25 cellular contexts compared by ENCODE assay signal in genomic region chr2:217017788-217018187, GRCh38.
DNase-seq lines count a peak whose midpoint lies in the region; ATAC-seq, FAIRE-seq and TF ChIP-seq lines count a peak whose summit lies in the region.
"Had no signal": no experiment of that assay in that cellular context is flagged by ENCODE, and none has a peak within 500 bp of the region (broad histone marks: within the 10 kb centered on the region; RNA-seq: fewer than 3 reads in every experiment).

No MANE protein-coding gene starts in this region.

- H3K4me2 ChIP-seq in HepG2 (ENCODE audit: low read depth, low read length), result no peak overlapping the region
- H3K4me2 ChIP-seq: GM23338 had no signal

- no peak for ATAC-seq in GM19035 (IDR thresholded peaks at IDR 0.05; ENCODE audit: unreplicated experiment)
- ATAC-seq in HepG2, result no peak
- ATAC-seq: GM12878, GM23338 had no signal

- H3K4me3 Mint-ChIP-seq in neural crest cell, result no peak overlapping the region
- H3K4me3 Mint-ChIP-seq: CD4-positive, CD25-positive, alpha-beta regulatory T cell; CD8-positive, alpha-beta memory T cell; GM23338; IgD-negative memory B cell had no signal

- BruUV-seq in HepG2 (replicated peaks; lab: Mats Ljungman, UMichigan), result no TSS peak

- H2AFZ ChIP-seq in HepG2 (ENCODE audit: low read length), result no peak overlapping the region

- peaks cover 9% of the 10 kb centered on the region for H3K36me3 Mint-ChIP-seq in neural crest cell (ENCODE audit: low read depth)
- H3K36me3 Mint-ChIP-seq: CD4-positive, CD25-positive, alpha-beta regulatory T cell; CD8-positive, alpha-beta memory T cell; IgD-negative memory B cell had no signal

- peaks cover 5% of the 10 kb centered on the region for H3K9me3 Mint-ChIP-seq in neural crest cell

- H3K4me1 ChIP-seq in spleen (no peaks in the 10 kb centered on the region), HepG2 (ENCODE audit: insufficient read depth, low read length) (no peaks in the 10 kb centered on the region)
- H3K4me1 ChIP-seq: BE2C had no signal

- intact Hi-C loops in spleen (cut with DNase I; ENCODE audit: low total_unique reads) (no loop called here), HepG2 (cut with micrococcal nuclease; ENCODE audit: unreplicated experiment) (no loop called here)

- 82 to 91% (median 84%) methylated on average over 4 of the region's 4 CpGs for WGBS in spleen, 5 donors
- WGBS in HepG2 (ENCODE audit: low lambda C conversion rate), result 7% methylated on average over 4 of the region's 4 CpGs

- peak overlapping the region; percentile 1 for H3K27ac Mint-ChIP-seq in neural crest cell (ENCODE audit: unreplicated experiment)
- H3K27ac Mint-ChIP-seq: CD4-positive, CD25-positive, alpha-beta regulatory T cell; CD8-positive, alpha-beta memory T cell; GM23338; IgD-negative memory B cell had no signal

- no peaks in the 10 kb centered on the region for H3K27me3 Mint-ChIP-seq in neural crest cell (ENCODE audit: low read depth)

- FAIRE-seq in endometrium (lab: Jason Lieb, UNC) (peak; percentile 97), HepG2 (lab: Jason Lieb, UNC) (no peak)
- FAIRE-seq: A204.1, GM12878, H54, HTR-8/SVneo had no signal

- H3K79me2 ChIP-seq in HepG2 (ENCODE audit: insufficient read depth, low read length), result no peaks in the 10 kb centered on the region

- TF ChIP-seq RAD21 in HepG2 (CRISPR knock-in tag; IDR thresholded peaks at IDR 0.05), result no peak

- no peaks in the 10 kb centered on the region for H4K20me1 ChIP-seq in HepG2 (ENCODE audit: insufficient read depth, low read length)

- H3K27ac ChIP-seq in skin epidermis (peak overlapping the region in 12 of 21 experiments; percentile 5 to 74 (median 37)), spleen (no peak overlapping the region), HepG2 (ENCODE audit: extremely low read length, insufficient read depth, low read length) (no peak overlapping the region)
- H3K27ac ChIP-seq: HL-60 had no signal

- TF ChIP-seq EP300 in HepG2 (IDR thresholded peaks at IDR 0.05; ENCODE audit: low read depth in 2 of 2, low read length in 2 of 2), result no peak
- no peak for TF ChIP-seq EP300 in HepG2 (CRISPR knock-in tag; IDR thresholded peaks at IDR 0.05; ENCODE audit: borderline replicate concordance)

- in situ Hi-C loops in HepG2 (cut with HindIII; ENCODE audit: extremely low pct_ligation_motif_present, low pct_unique_long_range_greater_than_20kb), result no loop called here

- no peak for DNase-seq in neural crest cell (ENCODE audit: low read depth, low spot score)
- DNase-seq in spleen, result no peak
- no peak for DNase-seq in HepG2 (ENCODE audit: low spot score)
- DNase-seq in HPDE6-E6E7 (ENCODE audit: extremely low spot score), result no peak
- DNase-seq: ACHN; BE2C; C1 segment of cervical spinal cord; CD4-positive, CD25-positive, alpha-beta regulatory T cell; CD8-positive, alpha-beta memory T cell; COR-L47; DMS 273 treated with DMSO at 0.1 percent for 48 hours; DMS53; DND-41; EL; HCEC 1CT had no signal

- H3K9ac ChIP-seq in HepG2 (ENCODE audit: insufficient read depth, low read depth, low read length), result no peak overlapping the region

- no peaks in the 10 kb centered on the region for H3K36me3 ChIP-seq in spleen
- H3K36me3 ChIP-seq in HepG2 (replicated peaks in 1 of 2; ENCODE audit: control insufficient read depth in 1 of 2, insufficient read depth in 2 of 2, low read length in 2 of 2), result no peaks in the 10 kb centered on the region
- H3K36me3 ChIP-seq: BE2C had no signal

- peaks cover 0 to 14% (median 2%) of the 10 kb centered on the region in 8 donors for H3K9me3 ChIP-seq in spleen
- no peaks in the 10 kb centered on the region for H3K9me3 ChIP-seq in HepG2 (ENCODE audit: low read length)
- H3K9me3 ChIP-seq: BE2C had no signal

- peaks cover 40% of the 10 kb centered on the region for H3K4me1 Mint-ChIP-seq in neural crest cell
- H3K4me1 Mint-ChIP-seq: CD4-positive, CD25-positive, alpha-beta regulatory T cell; CD8-positive, alpha-beta memory T cell; IgD-negative memory B cell had no signal

- no peak overlapping the region for H3K4me3 ChIP-seq in skin epidermis
- no peak overlapping the region for H3K4me3 ChIP-seq in spleen
- H3K4me3 ChIP-seq in HepG2 (replicated peaks in 1 of 3; ENCODE audit: insufficient read depth in 1 of 3, low read depth in 2 of 3, low read length in 3 of 3), result no peak overlapping the region
- H3K4me3 ChIP-seq: GM12878, GM23338 had no signal

- CTCF ChIA-PET in HepG2 (lab: Yijun Ruan, JAX; ENCODE audit: low intra/inter-chr PET ratio, low total read pairs), result no interaction called here

- TF ChIP-seq POLR2A in spleen (IDR thresholded peaks at IDR 0.05), result no peak
- no peak for TF ChIP-seq POLR2A in HepG2 (IDR thresholded peaks at IDR 0.05; ENCODE audit: insufficient read depth in 1 of 2, low read depth in 2 of 2, low read length in 2 of 2)

- POLR2A ChIA-PET in HepG2 (lab: Yijun Ruan, JAX), result no interaction called here

- TF ChIP-seq CTCF in neural crest cell (conservative IDR thresholded peaks at IDR 0.05) (no peak), spleen (IDR thresholded peaks at IDR 0.05 in 8 of 11, conservative IDR thresholded peaks at IDR 0.05 in 3 of 11) (no peak), HepG2 (CRISPR knock-in tag; IDR thresholded peaks at IDR 0.05) (no peak)

- no peaks in the 10 kb centered on the region for H3K27me3 ChIP-seq in spleen (replicated peaks in 1 of 7)
- peaks cover 0 to 11% of the 10 kb centered on the region in 2 experiments; a peak in 2 of 5 replicates for H3K27me3 ChIP-seq in HepG2 (ENCODE audit: control insufficient read depth in 1 of 2, insufficient read depth in 2 of 2, low read length in 2 of 2)
- H3K27me3 ChIP-seq: BE2C had no signal

TF ChIP-seq in HepG2, 621 proteins besides CTCF, POLR2A, EP300 and RAD21 (continues in another document):
- TF ChIP-seq CEBPB (IDR thresholded peaks at IDR 0.05; ENCODE audit: borderline replicate concordance, low read depth, low read length) (no peak), ONECUT2 (CRISPR knock-in tag; IDR thresholded peaks at IDR 0.05) (no peak), ZNF792 (CRISPR knock-in tag; IDR thresholded peaks at IDR 0.05) (no peak), HIVEP1 (CRISPR knock-in tag; IDR thresholded peaks at IDR 0.05) (no peak), FOXA3 (CRISPR knock-in tag; IDR thresholded peaks at IDR 0.05) (no peak), ZNF570 (CRISPR knock-in tag; IDR thresholded peaks at IDR 0.05; ENCODE audit: borderline replicate concordance) (no peak), ZHX2 (IDR thresholded peaks at IDR 0.05; ENCODE audit: low read depth) (no peak), ZHX2 (CRISPR knock-in tag; IDR thresholded peaks at IDR 0.05; ENCODE audit: borderline replicate concordance) (no peak), PTBP1 (IDR thresholded peaks at IDR 0.05; ENCODE audit: low read depth, low read length, poor library complexity, severe bottlenecking) (no peak), CENPT (CRISPR knock-in tag; IDR thresholded peaks at IDR 0.05; ENCODE audit: low read depth) (no peak), NFYB (CRISPR knock-in tag; IDR thresholded peaks at IDR 0.05) (no peak), ZNF34 (CRISPR knock-in tag; IDR thresholded peaks at IDR 0.05; ENCODE audit: borderline replicate concordance) (no peak), CENPX (CRISPR knock-in tag; IDR thresholded peaks at IDR 0.05) (no peak), MIER2 (CRISPR knock-in tag; IDR thresholded peaks at IDR 0.05) (no peak)

Comparison
In these comparisons a context has a peak if more than half of its experiments do, and no peak if none do; other contexts are left out.
1. H3K27ac ChIP-seq: peak in skin epidermis (12 of 21); none in spleen (0 of 8) and HepG2 (single experiment).